Comparison of ENCODE assay signal across 14 cellular contexts in genomic region chr20:62898093-62898964, GRCh38. TPM values are rescaled to one million over a fixed set of nuclear protein-coding genes. Genes with fewer than 3 reads are reported as not detected.
DNase-seq lines count a peak whose midpoint lies in the region; ATAC-seq and TF ChIP-seq lines count a peak whose summit lies in the region.
"Had no signal": no experiment of that assay in that cellular context is flagged by ENCODE, and none has a peak within 500 bp of the region (broad histone marks: within the 10 kb centered on the region; RNA-seq: fewer than 3 reads in every experiment).

No MANE protein-coding gene starts in this region.

- H3K4me3 Mint-ChIP-seq in activated naive CD4-positive, alpha-beta T cell treated with anti-CD3 and anti-CD28 coated beads, Interleukin-2, amount 50 U/mL, for 24 hours = no peak overlapping the region
- H3K4me3 Mint-ChIP-seq in activated CD4-positive, alpha-beta memory T cell treated with anti-CD3 and anti-CD28 coated beads, Interleukin-2, amount 10 ng/mL, durations not matched to agents 7 days and 5 days = no peak overlapping the region
- H3K4me3 Mint-ChIP-seq in type B pancreatic cell = peak overlapping the region; percentile 26
- H3K4me3 Mint-ChIP-seq: activated B cell treated with CpG ODN at 0.5 μM for 24 hours had no signal

- peaks cover 28 to 71% of the 10 kb centered on the region in 2 experiments for H3K36me3 ChIP-seq in SK-N-SH (replicated peaks in 1 of 2; ENCODE audit: control insufficient read depth in 1 of 2, insufficient read depth in 2 of 2, low read length in 1 of 2)

- no peak overlapping the region for H3K4me3 ChIP-seq in SK-N-SH (ENCODE audit: low read depth in 2 of 2, low read length in 1 of 2)
- H3K4me3 ChIP-seq: gastrocnemius medialis, SK-N-MC had no signal

- H3K27me3 Mint-ChIP-seq in activated naive CD4-positive, alpha-beta T cell treated with anti-CD3 and anti-CD28 coated beads, Interleukin-2, amount 50 U/mL, for 24 hours = no peaks in the 10 kb centered on the region
- no peaks in the 10 kb centered on the region for H3K27me3 Mint-ChIP-seq in activated CD4-positive, alpha-beta memory T cell treated with anti-CD3 and anti-CD28 coated beads, Interleukin-2, amount 10 ng/mL, durations not matched to agents 7 days and 5 days
- no peaks in the 10 kb centered on the region for H3K27me3 Mint-ChIP-seq in type B pancreatic cell
- H3K27me3 Mint-ChIP-seq: activated B cell treated with CpG ODN at 0.5 μM for 24 hours had no signal

- peaks cover 25% of the 10 kb centered on the region for H3F3A ChIP-seq in SK-N-SH (replicated peaks; ENCODE audit: insufficient read depth)

- H3K9ac ChIP-seq in SK-N-SH = no peak overlapping the region

- CTCF ChIA-PET in activated CD4-positive, alpha-beta memory T cell treated with anti-CD3 and anti-CD28 coated beads, Interleukin-2, amount 10 ng/mL, durations not matched to agents 7 days and 5 days (lab: Charles Lee) = interaction anchor here (0.8 to 6.9 kb wide), 5 partner anchors 10 to 37 kb away, joined by 3 to 54 read pairs (median 16); partner anchors contain the start of gene TCFL5
- CTCF ChIA-PET in SK-N-SH (lab: Yijun Ruan, JAX) = interaction anchor here (0.7 to 9.8 kb wide), 11 partner anchors 10 to 843 kb away, joined by 3 to 181 read pairs (median 6); no protein-coding TSS in a partner anchor

- H3K27ac ChIP-seq in SK-N-SH (ENCODE audit: low read depth in 2 of 2, low read length in 1 of 2) = no peak overlapping the region; a peak in 1 of 4 replicates
- H3K27ac ChIP-seq: gastrocnemius medialis, SK-N-MC had no signal

- H3K9me2 ChIP-seq in SK-N-SH = no peaks in the 10 kb centered on the region

- H3K4me1 Mint-ChIP-seq in activated naive CD4-positive, alpha-beta T cell treated with anti-CD3 and anti-CD28 coated beads, Interleukin-2, amount 50 U/mL, for 24 hours = peaks cover 37% of the 10 kb centered on the region
- peaks cover 42% of the 10 kb centered on the region for H3K4me1 Mint-ChIP-seq in activated CD4-positive, alpha-beta memory T cell treated with anti-CD3 and anti-CD28 coated beads, Interleukin-2, amount 10 ng/mL, durations not matched to agents 7 days and 5 days
- H3K4me1 Mint-ChIP-seq in type B pancreatic cell (ENCODE audit: unreplicated experiment) = peaks cover 38% of the 10 kb centered on the region

- POLR2A ChIA-PET in activated CD4-positive, alpha-beta memory T cell treated with anti-CD3 and anti-CD28 coated beads, Interleukin-2, amount 10 ng/mL, durations not matched to agents 7 days and 5 days (lab: Charles Lee) = interaction anchor here (1.0 to 7.9 kb wide), 6 partner anchors 10 to 111 kb away, joined by 3 to 88 read pairs (median 10); partner anchors contain the start of gene GID8
- POLR2A ChIA-PET in SK-N-SH (lab: Yijun Ruan, JAX) = interaction anchor here (1.7 kb wide), 1 partner anchor 23 kb away, joined by 3 read pairs; no protein-coding TSS in a partner anchor

- H2AFZ ChIP-seq in SK-N-SH (ENCODE audit: low read depth) = no peak overlapping the region

- no peak overlapping the region for H3K4me2 ChIP-seq in SK-N-SH

- peaks cover 4 to 15% of the 10 kb centered on the region in 2 experiments; a peak in 2 of 4 replicates for H3K4me1 ChIP-seq in SK-N-SH (ENCODE audit: control insufficient read depth in 1 of 2, insufficient read depth in 2 of 2, low read depth in 1 of 2, low read length in 1 of 2)

- no peak for TF ChIP-seq RAD21 in SK-N-SH (IDR thresholded peaks at IDR 0.05; ENCODE audit: low read length)

- H4K20me1 ChIP-seq in SK-N-SH (ENCODE audit: insufficient read depth) = peaks cover 6% of the 10 kb centered on the region; the same call in 1 of the 2 replicates

- H3K27ac Mint-ChIP-seq in activated naive CD4-positive, alpha-beta T cell treated with anti-CD3 and anti-CD28 coated beads, Interleukin-2, amount 50 U/mL, for 24 hours = peak overlapping the region; percentile 47
- H3K27ac Mint-ChIP-seq in activated CD4-positive, alpha-beta memory T cell treated with anti-CD3 and anti-CD28 coated beads, Interleukin-2, amount 10 ng/mL, durations not matched to agents 7 days and 5 days = peak overlapping the region; percentile 75
- H3K27ac Mint-ChIP-seq in type B pancreatic cell = peak overlapping the region; percentile 85
- H3K27ac Mint-ChIP-seq: activated B cell treated with CpG ODN at 0.5 μM for 24 hours had no signal

- H3K27me3 ChIP-seq in SK-N-SH (ENCODE audit: insufficient read depth) = no peaks in the 10 kb centered on the region

- TF ChIP-seq CTCF in type B pancreatic cell (conservative IDR thresholded peaks at IDR 0.05) (no peak), SK-N-SH (IDR thresholded peaks at IDR 0.05) (no peak)

- H3K79me2 ChIP-seq in SK-N-SH (ENCODE audit: insufficient read depth) = peaks cover 13% of the 10 kb centered on the region; the same call in 1 of the 2 replicates

- TF ChIP-seq EP300 in SK-N-SH (IDR thresholded peaks at IDR 0.05; ENCODE audit: borderline replicate concordance in 1 of 2, low read depth in 1 of 2, low read length in 1 of 2) = no peak

- peaks cover 7% of the 10 kb centered on the region for H3K36me3 Mint-ChIP-seq in activated naive CD4-positive, alpha-beta T cell treated with anti-CD3 and anti-CD28 coated beads, Interleukin-2, amount 50 U/mL, for 24 hours
- H3K36me3 Mint-ChIP-seq in activated CD4-positive, alpha-beta memory T cell treated with anti-CD3 and anti-CD28 coated beads, Interleukin-2, amount 10 ng/mL, durations not matched to agents 7 days and 5 days (ENCODE audit: low read depth) = peaks cover 58% of the 10 kb centered on the region
- peaks cover 10% of the 10 kb centered on the region for H3K36me3 Mint-ChIP-seq in type B pancreatic cell

- intact Hi-C loops in left colon (cut with DNase I, micrococcal nuclease) = loop anchor here in 1 of 2 donors (10.0 kb wide), 1 partner anchor 106 kb away; the partner anchor contains the start of gene BHLHE23

- peak; percentile 27 for ATAC-seq in left colon
- ATAC-seq: gastrocnemius medialis had no signal

- DNase-seq in activated naive CD4-positive, alpha-beta T cell (lab: John Stamatoyannopoulos, UW) = no peak
- no peak for DNase-seq in activated CD4-positive, alpha-beta memory T cell treated with anti-CD3 and anti-CD28 coated beads, Interleukin-2, amount 10 ng/mL, durations not matched to agents 7 days and 5 days
- DNase-seq in left colon (peak in 1 of 2 donors; percentile 54), type B pancreatic cell (ENCODE audit: extremely low spot score, unreplicated experiment) (no peak), SK-N-SH (no peak), NCI-H2227 (lab: John Stamatoyannopoulos, UW; ENCODE audit: unreplicated experiment) (no peak)
- no peak for DNase-seq in effector CD8-positive, alpha-beta T cell (lab: John Stamatoyannopoulos, UW)
- DNase-seq: activated B cell treated with CpG ODN at 0.5 μM for 24 hours, AML-193, DND-41, gastrocnemius medialis, NCI-H2081 treated with DMSO at 0.1 percent for 48 hours had no signal

- 99% methylated on average over 15 of the region's 16 CpGs for WGBS in SK-N-SH (ENCODE audit: low lambda C conversion rate)

- no peaks in the 10 kb centered on the region for H3K9me3 ChIP-seq in SK-N-SH
- H3K9me3 ChIP-seq: gastrocnemius medialis had no signal

- H3K9me3 Mint-ChIP-seq in activated naive CD4-positive, alpha-beta T cell treated with anti-CD3 and anti-CD28 coated beads, Interleukin-2, amount 50 U/mL, for 24 hours = no peaks in the 10 kb centered on the region
- H3K9me3 Mint-ChIP-seq in activated CD4-positive, alpha-beta memory T cell treated with anti-CD3 and anti-CD28 coated beads, Interleukin-2, amount 10 ng/mL, durations not matched to agents 7 days and 5 days = no peaks in the 10 kb centered on the region
- no peaks in the 10 kb centered on the region for H3K9me3 Mint-ChIP-seq in type B pancreatic cell
- H3K9me3 Mint-ChIP-seq: activated B cell treated with CpG ODN at 0.5 μM for 24 hours had no signal

TF ChIP-seq in SK-N-SH, 30 proteins besides CTCF, POLR2A, EP300 and RAD21 (continues in another document):
- TF ChIP-seq TEAD4 (IDR thresholded peaks at IDR 0.05; ENCODE audit: borderline replicate concordance, insufficient read depth) (no peak), NRF1 (IDR thresholded peaks at IDR 0.05; ENCODE audit: low read depth, low read length) (no peak), RCOR1 (IDR thresholded peaks at IDR 0.05; ENCODE audit: low read length) (no peak), SIN3A (IDR thresholded peaks at IDR 0.05; ENCODE audit: borderline replicate concordance, low read depth, low read length) (no peak)

RNA-seq across cellular contexts. Expression of gene DIDO1, which starts 28.0 kb away (rescaled TPM):
- 10 to 100 TPM; 62.2 to 66.2 TPM for total RNA-seq in activated CD4-positive, alpha-beta memory T cell treated with anti-CD3 and anti-CD28 coated beads, Interleukin-2, amount 10 ng/mL, durations not matched to agents 7 days and 5 days
- total RNA-seq in left colon = 10 to 100 TPM; 50.5 to 55.3 TPM
- total RNA-seq in type B pancreatic cell (ENCODE audit: low replicate concordance) = 49.7 and 58.1 TPM in 2 replicates
- polyA plus RNA-seq in SK-N-SH (2012; rRNA removed) = 14.7 and 15.6 TPM in 2 replicates
- 9.5 and 11.1 TPM in 2 replicates for polyA plus RNA-seq in SK-N-SH (2012; cell fraction: cytosol; rRNA removed)
- polyA plus RNA-seq in SK-N-SH (2012; cell fraction: nucleus; rRNA removed) = 59.9 and 69.2 TPM in 2 replicates

RNA-seq across cellular contexts. Expression of gene TCFL5, which starts 36.7 kb away (rescaled TPM):
- 1 to 10 TPM; 6.0 to 6.2 TPM for total RNA-seq in activated CD4-positive, alpha-beta memory T cell treated with anti-CD3 and anti-CD28 coated beads, Interleukin-2, amount 10 ng/mL, durations not matched to agents 7 days and 5 days
- total RNA-seq in left colon (1 to 10 TPM; 5.9 to 6.5 TPM), type B pancreatic cell (ENCODE audit: low replicate concordance) (6.1 and 11.8 TPM in 2 replicates)
- polyA plus RNA-seq in SK-N-SH (2012; rRNA removed) = 10.1 and 11.2 TPM in 2 replicates
- 14.5 and 14.6 TPM in 2 replicates for polyA plus RNA-seq in SK-N-SH (2012; cell fraction: cytosol; rRNA removed)
- 8.8 and 12.4 TPM in 2 replicates for polyA plus RNA-seq in SK-N-SH (2012; cell fraction: nucleus; rRNA removed)

RNA-seq across cellular contexts. Expression of gene GID8, which starts 39.6 kb away (rescaled TPM):
- total RNA-seq in activated CD4-positive, alpha-beta memory T cell treated with anti-CD3 and anti-CD28 coated beads, Interleukin-2, amount 10 ng/mL, durations not matched to agents 7 days and 5 days = 10 to 100 TPM; 31.9 to 32.8 TPM
- 10 to 100 TPM; 30.7 to 37.7 TPM for total RNA-seq in left colon
- 55.8 and 68.7 TPM in 2 replicates for total RNA-seq in type B pancreatic cell (ENCODE audit: low replicate concordance)
- 18.1 and 18.7 TPM in 2 replicates for polyA plus RNA-seq in SK-N-SH (2012; rRNA removed)
- 18.8 and 19.9 TPM in 2 replicates for polyA plus RNA-seq in SK-N-SH (2012; cell fraction: cytosol; rRNA removed)
- 13.2 and 15.2 TPM in 2 replicates for polyA plus RNA-seq in SK-N-SH (2012; cell fraction: nucleus; rRNA removed)

RNA-seq across cellular contexts. Expression of gene SLC17A9, which starts 54.2 kb away (rescaled TPM):
- total RNA-seq in activated CD4-positive, alpha-beta memory T cell treated with anti-CD3 and anti-CD28 coated beads, Interleukin-2, amount 10 ng/mL, durations not matched to agents 7 days and 5 days = 1 to 10 TPM; 4.7 to 5.8 TPM
- 10 to 100 TPM; 17.7 to 28.1 TPM for total RNA-seq in left colon
- total RNA-seq in type B pancreatic cell (ENCODE audit: low replicate concordance) = 3.9 and 5.6 TPM in 2 replicates
- polyA plus RNA-seq in SK-N-SH (2012; rRNA removed) = not detected in 2 replicates
- 0.01 TPM in 1 of 2 replicates, not detected in the other for polyA plus RNA-seq in SK-N-SH (2012; cell fraction: cytosol; rRNA removed)
- polyA plus RNA-seq in SK-N-SH (2012; cell fraction: nucleus; rRNA removed) = 0.19 and 0.23 TPM in 2 replicates
